ENCODE assay signal across 1 cellular context in genomic region chr20:36835453-36836198, GRCh38.
TF ChIP-seq lines count a peak whose summit lies in the region.

No MANE protein-coding gene starts in this region.

TF ChIP-seq in K562, 482 proteins besides CTCF, POLR2A, EP300 and RAD21 (continued from another document and continues in another):
- TF ChIP-seq MNT (conservative IDR thresholded peaks at IDR 0.05) (peak in 1 of 2 experiments; percentile 57; a peak in 2 of 4 replicates), HCFC1 (IDR thresholded peaks at IDR 0.05; ENCODE audit: low read depth, low read length) (peak; percentile 8; the same call in 1 of the 2 replicates), TAF1 (IDR thresholded peaks at IDR 0.05; ENCODE audit: control insufficient read depth, extremely low read depth, insufficient read depth, low read length, severe bottlenecking) (peak; percentile 31), ZNF707 (CRISPR knock-in tag; conservative IDR thresholded peaks at IDR 0.05) (no peak), USF1 (CRISPR knock-in tag; IDR thresholded peaks at IDR 0.05) (no peak), NFRKB (IDR thresholded peaks at IDR 0.05; ENCODE audit: low read depth) (peak; percentile 60; the same call in 1 of the 2 replicates), ZNF449 (CRISPR knock-in tag; IDR thresholded peaks at IDR 0.05) (no peak), RERE (CRISPR knock-in tag; IDR thresholded peaks at IDR 0.05; ENCODE audit: borderline replicate concordance) (no peak), PURB (CRISPR knock-in tag; IDR thresholded peaks at IDR 0.05; ENCODE audit: low read depth) (no peak), SUPT5H (IDR thresholded peaks at IDR 0.05) (peak; percentile 67), TFAP4 (CRISPR knock-in tag; IDR thresholded peaks at IDR 0.05; ENCODE audit: borderline replicate concordance) (peak; percentile 97), KDM1A (IDR thresholded peaks at IDR 0.05) (no peak), CBFA2T3 (IDR thresholded peaks at IDR 0.05) (no peak), BCL6 (CRISPR knock-in tag; IDR thresholded peaks at IDR 0.05) (no peak), CHD7 (IDR thresholded peaks at IDR 0.05; ENCODE audit: low read depth, low read length) (no peak), CCAR2 (IDR thresholded peaks at IDR 0.05; ENCODE audit: low read depth, low read length) (no peak), GTF2B (IDR thresholded peaks at IDR 0.05; ENCODE audit: extremely low read depth, insufficient read length) (no peak), ZNF696 (CRISPR knock-in tag; conservative IDR thresholded peaks at IDR 0.05) (no peak), HMGXB4 (CRISPR knock-in tag; IDR thresholded peaks at IDR 0.05) (no peak), TBP (optimal IDR thresholded peaks at IDR 0.05; ENCODE audit: low read depth, low read length) (peak; percentile 35)
